8 cellular contexts compared by ENCODE assay signal in genomic region chr4:23333946-23334878, GRCh38.
DNase-seq lines count a peak whose midpoint lies in the region; ATAC-seq and TF ChIP-seq lines count a peak whose summit lies in the region.

No MANE protein-coding gene starts in this region.

- peaks cover 2% of the 10 kb centered on the region for H3K9me3 Mint-ChIP-seq in activated naive CD8-positive, alpha-beta T cell treated with anti-CD3 and anti-CD28 coated beads, Interleukin-2, amount 10 ng/mL, durations not matched to agents 7 days and 5 days

- H3K36me3 Mint-ChIP-seq in activated naive CD8-positive, alpha-beta T cell treated with anti-CD3 and anti-CD28 coated beads, Interleukin-2, amount 10 ng/mL, durations not matched to agents 7 days and 5 days: peaks cover 2% of the 10 kb centered on the region

- DNase-seq in DMS53 (lab: John Stamatoyannopoulos, UW) (peak; percentile 99), NCI-H748 treated with DMSO at 0.1 percent for 48 hours (lab: John Stamatoyannopoulos, UW) (peak; percentile 22), islet precursor cell (peak; percentile 52), tibial artery (no peak), GM13976 (ENCODE audit: low spot score) (no peak)
- DNase-seq in activated naive CD8-positive, alpha-beta T cell treated with anti-CD3 and anti-CD28 coated beads, Interleukin-2, amount 10 ng/mL, durations not matched to agents 7 days and 5 days: no peak

- H3K36me3 ChIP-seq in tibial artery: no peaks in the 10 kb centered on the region

- H3K27me3 Mint-ChIP-seq in activated naive CD8-positive, alpha-beta T cell treated with anti-CD3 and anti-CD28 coated beads, Interleukin-2, amount 10 ng/mL, durations not matched to agents 7 days and 5 days: no peaks in the 10 kb centered on the region

- intact Hi-C loops in tibial artery (cut with DNase I; ENCODE audit: low total_unique reads): no loop called here

- no peaks in the 10 kb centered on the region for H3K4me1 ChIP-seq in tibial artery

- H3K4me3 ChIP-seq in tibial artery: no peak overlapping the region

- POLR2A ChIA-PET in activated naive CD8-positive, alpha-beta T cell treated with anti-CD3 and anti-CD28 coated beads, Interleukin-2, amount 10 ng/mL, durations not matched to agents 7 days and 5 days (lab: Charles Lee): interaction anchor here (0.7 kb wide), 1 partner anchor 111 kb away, joined by 3 read pairs; no protein-coding TSS in a partner anchor

- ATAC-seq in GM19468 (IDR thresholded peaks at IDR 0.05; ENCODE audit: extremely low read depth, unreplicated experiment) (peak; percentile 73), HG03460 (IDR thresholded peaks at IDR 0.05; ENCODE audit: unreplicated experiment) (peak; percentile 87)
- peak; percentile 89 for ATAC-seq in activated naive CD8-positive, alpha-beta T cell treated with anti-CD3 and anti-CD28 coated beads, Interleukin-2, amount 10 ng/mL, durations not matched to agents 7 days and 5 days (ENCODE audit: low read depth)

- no peaks in the 10 kb centered on the region for H3K27me3 ChIP-seq in tibial artery

- peak overlapping the region; percentile 48 for H3K4me3 Mint-ChIP-seq in activated naive CD8-positive, alpha-beta T cell treated with anti-CD3 and anti-CD28 coated beads, Interleukin-2, amount 10 ng/mL, durations not matched to agents 7 days and 5 days

- no peak overlapping the region for H3K27ac ChIP-seq in tibial artery

- H3K9me3 ChIP-seq in tibial artery: no peaks in the 10 kb centered on the region

- H3K4me1 Mint-ChIP-seq in activated naive CD8-positive, alpha-beta T cell treated with anti-CD3 and anti-CD28 coated beads, Interleukin-2, amount 10 ng/mL, durations not matched to agents 7 days and 5 days: peaks cover 16% of the 10 kb centered on the region

- peak overlapping the region; percentile 86 for H3K27ac Mint-ChIP-seq in activated naive CD8-positive, alpha-beta T cell treated with anti-CD3 and anti-CD28 coated beads, Interleukin-2, amount 10 ng/mL, durations not matched to agents 7 days and 5 days

- in situ Hi-C loops in GM13976 (cut with MboI; ENCODE audit: low sequenced_read_pairs, unreplicated experiment): no loop called here

- TF ChIP-seq CTCF in tibial artery (IDR thresholded peaks at IDR 0.05) (no peak), GM13976 (IDR thresholded peaks at IDR 0.05; ENCODE audit: borderline replicate concordance, control extremely low read depth, extremely low read depth, insufficient read depth, missing control alignments) (no peak)

Comparison
In these comparisons a context has a peak if more than half of its experiments do, and no peak if none do; other contexts are left out.
1. DNase-seq: peak in DMS53 (single experiment), NCI-H748 treated with DMSO at 0.1 percent for 48 hours (single experiment) and islet precursor cell (single experiment); none in activated naive CD8-positive, alpha-beta T cell treated with anti-CD3 and anti-CD28 coated beads, Interleukin-2, amount 10 ng/mL, durations not matched to agents 7 days and 5 days (single experiment), tibial artery (0 of 2) and GM13976 (single experiment).
2. Peak in every context shown above with its lines, with median percentiles within 50 percentile points of each other: ATAC-seq.